8 cellular contexts compared by ENCODE assay signal in the genomic region with DNA sequence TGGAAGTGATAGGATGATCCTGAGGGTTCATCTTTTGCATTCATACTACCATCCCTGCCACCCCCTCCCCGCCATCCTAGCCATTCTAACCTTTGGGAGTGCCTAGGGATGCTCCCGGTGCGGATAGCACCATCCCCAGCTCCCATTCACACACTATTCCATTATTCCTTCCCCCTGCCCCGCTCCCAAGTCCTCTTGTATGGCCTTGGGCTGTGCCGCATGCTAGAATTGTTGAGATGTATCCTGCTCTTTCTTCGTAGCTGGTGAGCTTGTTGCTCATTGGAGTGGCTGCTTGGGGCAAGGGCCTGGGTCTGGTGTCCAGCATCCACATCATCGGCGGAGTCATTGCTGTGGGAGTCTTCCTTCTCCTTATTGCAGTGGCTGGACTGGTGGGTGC. TPM values are rescaled to one million over a fixed set of nuclear protein-coding genes. Genes with fewer than 3 reads are reported as not detected.
DNase-seq lines count a peak whose midpoint lies in the region; ATAC-seq and TF ChIP-seq lines count a peak whose summit lies in the region.

No MANE protein-coding gene starts in this region.

- no peak for TF ChIP-seq RAD21 in HCT116 (IDR thresholded peaks at IDR 0.05; ENCODE audit: low read depth)

- no peaks in the 10 kb centered on the region for H3K9me2 ChIP-seq in HCT116 (ENCODE audit: insufficient read depth)

- no peak overlapping the region for H2AFZ ChIP-seq in HCT116 (ENCODE audit: low read depth, low read length, poor library complexity, severe bottlenecking)

- H4K20me1 ChIP-seq in HCT116 (ENCODE audit: insufficient read depth): no peaks in the 10 kb centered on the region

- no peaks in the 10 kb centered on the region for H3K9me3 ChIP-seq in HCT116 (ENCODE audit: control insufficient read depth in 1 of 2, insufficient read depth in 1 of 2, low read depth in 1 of 2, low read length in 2 of 2)
- H3K9me3 ChIP-seq in left ventricle myocardium inferior (replicated peaks): no peaks in the 10 kb centered on the region

- peak overlapping the region; percentile 86 for H3K4me3 Mint-ChIP-seq in activated B cell treated with CpG ODN at 0.5 μM for 24 hours

- TF ChIP-seq POLR2A in HCT116 (IDR thresholded peaks at IDR 0.05; ENCODE audit: borderline replicate concordance, extremely low read depth, insufficient read depth, insufficient read length): no peak

- H3K4me1 Mint-ChIP-seq in activated B cell treated with CpG ODN at 0.5 μM for 24 hours: peaks cover 52% of the 10 kb centered on the region

- H3K36me3 ChIP-seq in HCT116 (ENCODE audit: control insufficient read depth in 1 of 2, insufficient read depth in 2 of 2, low read length in 2 of 2): peaks cover 16 to 22% of the 10 kb centered on the region in 2 experiments; a peak in 3 of 4 replicates
- H3K36me3 ChIP-seq in left ventricle myocardium inferior: peaks cover 42% of the 10 kb centered on the region

- no peaks in the 10 kb centered on the region for H3K9me3 Mint-ChIP-seq in activated B cell treated with CpG ODN at 0.5 μM for 24 hours

- H3K4me3 ChIP-seq in HCT116 (replicated peaks in 1 of 2; ENCODE audit: low read depth in 1 of 2, low read length in 2 of 2): peak overlapping the region; percentile 69 to 76
- H3K4me3 ChIP-seq in left ventricle myocardium inferior: peak overlapping the region; percentile 93
- peak overlapping the region; percentile 60 to 85 (median 64) for H3K4me3 ChIP-seq in skin epidermis

- peak overlapping the region; percentile 91 for H3K4me2 ChIP-seq in HCT116 (ENCODE audit: low read length)

- TF ChIP-seq CTCF in HCT116 (IDR thresholded peaks at IDR 0.05 in 2 of 3, conservative IDR thresholded peaks at IDR 0.05 in 1 of 3; ENCODE audit: borderline replicate concordance in 1 of 3, insufficient read depth in 1 of 3, low read depth in 2 of 3, low read length in 2 of 3) (no peak), activated B cell treated with CpG ODN at 0.5 μM for 24 hours (IDR thresholded peaks at IDR 0.05) (no peak), left ventricle myocardium inferior (IDR thresholded peaks at IDR 0.05; ENCODE audit: borderline replicate concordance) (no peak)

- peaks cover 46% of the 10 kb centered on the region for H3K36me3 Mint-ChIP-seq in activated B cell treated with CpG ODN at 0.5 μM for 24 hours (ENCODE audit: low read depth)

- DNase-seq in HCT116 (ENCODE audit: low read depth, low spot score) (no peak), activated B cell treated with CpG ODN at 0.5 μM for 24 hours (no peak), left ventricle myocardium inferior (no peak), NCI-H1092 treated with DMSO at 0.1 percent for 48 hours (lab: John Stamatoyannopoulos, UW) (no peak), A172 (ENCODE audit: low spot score) (no peak)
- DNase-seq in activated CD4-positive, CD25-positive, alpha-beta regulatory T cell treated with anti-CD3 and anti-CD28 coated beads, Interleukin-2, amount 50 U/mL, for 72 hours: no peak

- CTCF ChIA-PET in HCT116 (lab: Charles Lee) (interaction anchor here (1.1 to 1.7 kb wide), 5 partner anchors 9 to 162 kb away, joined by 3 to 11 read pairs (median 4); no protein-coding TSS in a partner anchor), activated B cell treated with CpG ODN at 0.5 μM for 24 hours (lab: Charles Lee) (interaction anchor here (1.9 kb wide), 1 partner anchor 11 kb away, joined by 14 read pairs; no protein-coding TSS in a partner anchor)

- peaks cover 10 to 37% of the 10 kb centered on the region in 2 experiments; a peak in 3 of 4 replicates for H3K4me1 ChIP-seq in HCT116 (ENCODE audit: control insufficient read depth in 1 of 2, insufficient read depth in 2 of 2, low read length in 2 of 2)
- peaks cover 24% of the 10 kb centered on the region for H3K4me1 ChIP-seq in left ventricle myocardium inferior

- POLR2A ChIA-PET in HCT116 (lab: Charles Lee): interaction anchor here (1.6 kb wide), 1 partner anchor 11 kb away, joined by 7 read pairs; no protein-coding TSS in a partner anchor
- POLR2A ChIA-PET in activated B cell treated with CpG ODN at 0.5 μM for 24 hours (lab: Charles Lee): interaction anchor here (0.8 to 2.7 kb wide), 9 partner anchors 9 to 265 kb away, joined by 3 to 28 read pairs (median 4); a partner anchor contains a TSS

- no peaks in the 10 kb centered on the region for H3K27me3 Mint-ChIP-seq in activated B cell treated with CpG ODN at 0.5 μM for 24 hours

- H3K27ac Mint-ChIP-seq in activated B cell treated with CpG ODN at 0.5 μM for 24 hours: peak overlapping the region; percentile 89

- H3K79me2 ChIP-seq in HCT116 (ENCODE audit: insufficient read depth, low read length): peaks cover 15% of the 10 kb centered on the region

- H3K27ac ChIP-seq in HCT116 (ENCODE audit: low read depth, low read length) (peak overlapping the region; percentile 76), left ventricle myocardium inferior (replicated peaks) (peak overlapping the region; percentile 98), skin epidermis (peak overlapping the region in 20 of 21 experiments; percentile 91 to 99 (median 98))

- RAD21 ChIA-PET in HCT116 (lab: Charles Lee; ENCODE audit: low non-redundant PET in 1 of 2, low total read pairs in 2 of 2, uncharacterized antibody in 2 of 2, unreplicated experiment in 2 of 2): no interaction called here

- H3K27me3 ChIP-seq in HCT116 (ENCODE audit: insufficient read depth, low read length): no peaks in the 10 kb centered on the region
- peaks cover 21% of the 10 kb centered on the region for H3K27me3 ChIP-seq in left ventricle myocardium inferior (ENCODE audit: low read depth)

- BruUV-seq in HCT116 (replicated peaks; lab: Mats Ljungman, UMichigan): no TSS peak

- intact Hi-C loops in HCT116 (cut with micrococcal nuclease) (no loop called here), activated B cell treated with CpG ODN at 0.5 μM for 24 hours (cut with micrococcal nuclease) (loop anchor here (2.0 kb wide), 1 partner anchor 223 kb away; a partner anchor contains a TSS), left ventricle myocardium inferior (cut with micrococcal nuclease) (no loop called here)

- peak; percentile 5 for ATAC-seq in HCT116
- ATAC-seq in activated B cell treated with CpG ODN at 0.5 μM for 24 hours (ENCODE audit: low read depth): no peak
- no peak for ATAC-seq in GM21529 (IDR thresholded peaks at IDR 0.05; ENCODE audit: unreplicated experiment)

- H3K9ac ChIP-seq in HCT116 (ENCODE audit: low read length): peak overlapping the region; percentile 90

TF ChIP-seq in HCT116, 20 proteins besides CTCF, POLR2A, EP300 and RAD21:
- TF ChIP-seq SRF (IDR thresholded peaks at IDR 0.05; ENCODE audit: low read depth) (no peak), POLR2AphosphoS5 (IDR thresholded peaks at IDR 0.05; ENCODE audit: low read depth, low read length) (peak; percentile 33; the same call in 1 of the 2 replicates)
TF ChIP-seq in HCT116: peak in this region for 1.

RNA-seq across cellular contexts. Expression of a gene that starts 0.6 kb away (rescaled TPM):
- 14.9 TPM for total RNA-seq in HCT116 (2021; ENCODE audit: unreplicated experiment)
- polyA plus RNA-seq in HCT116 (2012): 17.1 and 18.7 TPM in 2 replicates
- 35.8 and 37.6 TPM in 2 replicates for total RNA-seq in activated B cell treated with CpG ODN at 0.5 μM for 24 hours
- 27.2 TPM for total RNA-seq in left ventricle myocardium inferior
- 31.2 and 33.3 TPM in 2 replicates for total RNA-seq in A172 (2014; rRNA removed; shearing (Covaris generic))

RNA-seq across cellular contexts. Expression of a gene that starts 6.6 kb away (rescaled TPM):
- total RNA-seq in HCT116 (2021; ENCODE audit: unreplicated experiment) (206 TPM), activated B cell treated with CpG ODN at 0.5 μM for 24 hours (95.7 and 95.9 TPM in 2 replicates), left ventricle myocardium inferior (41.3 TPM)
- 160 and 199 TPM in 2 replicates for polyA plus RNA-seq in HCT116 (2012)
- total RNA-seq in A172 (2014; rRNA removed; shearing (Covaris generic)): 300 and 506 TPM in 2 replicates

RNA-seq across cellular contexts. Expression of a gene that starts 6.9 kb away (rescaled TPM):
- 15.8 TPM for total RNA-seq in HCT116 (2021; ENCODE audit: unreplicated experiment)
- polyA plus RNA-seq in HCT116 (2012): 11.9 and 13.3 TPM in 2 replicates
- total RNA-seq in activated B cell treated with CpG ODN at 0.5 μM for 24 hours: 17.5 and 18.5 TPM in 2 replicates
- 6.5 TPM for total RNA-seq in left ventricle myocardium inferior
- total RNA-seq in A172 (2014; rRNA removed; shearing (Covaris generic)): 0.02 and 0.55 TPM in 2 replicates

RNA-seq across cellular contexts. Expression of a gene that starts 9.4 kb away (rescaled TPM):
- 21.8 TPM for total RNA-seq in HCT116 (2021; ENCODE audit: unreplicated experiment)
- 17.5 and 17.8 TPM in 2 replicates for polyA plus RNA-seq in HCT116 (2012)
- total RNA-seq in activated B cell treated with CpG ODN at 0.5 μM for 24 hours: 54.1 and 58.2 TPM in 2 replicates
- 13.8 TPM for total RNA-seq in left ventricle myocardium inferior
- total RNA-seq in A172 (2014; rRNA removed; shearing (Covaris generic)): 10.5 and 12.9 TPM in 2 replicates

RNA-seq across cellular contexts. Expression of a gene that starts 21.4 kb away (rescaled TPM):
- total RNA-seq in HCT116 (2021; ENCODE audit: unreplicated experiment): 11.6 TPM
- polyA plus RNA-seq in HCT116 (2012): 7.2 and 8.2 TPM in 2 replicates
- total RNA-seq in activated B cell treated with CpG ODN at 0.5 μM for 24 hours: 2.4 and 2.5 TPM in 2 replicates
- total RNA-seq in left ventricle myocardium inferior: not detected
- total RNA-seq in A172 (2014; rRNA removed; shearing (Covaris generic)): 0.90 and 2.1 TPM in 2 replicates
